In the genomic region with DNA sequence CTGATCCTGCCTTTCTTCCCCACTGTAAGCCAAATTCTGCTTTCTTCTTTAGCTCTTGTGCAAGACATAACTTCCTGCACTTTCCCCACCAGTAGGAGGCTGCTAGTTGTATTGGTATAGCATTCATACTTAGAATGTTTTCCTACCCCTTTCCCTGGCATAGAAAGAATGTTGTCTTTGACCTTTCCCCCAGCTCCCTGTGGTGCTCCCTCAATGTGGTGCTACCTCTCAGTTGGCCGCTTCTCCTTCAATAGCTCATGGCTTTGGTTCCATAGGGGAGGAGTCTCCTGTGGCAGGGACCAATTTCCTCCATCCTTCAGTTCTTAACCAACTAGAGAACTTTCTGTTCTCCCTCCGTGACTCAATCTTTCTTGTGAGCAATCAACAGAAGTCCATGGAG, we compare ENCODE assay signal across 9 cellular contexts.
DNase-seq lines count a peak whose midpoint lies in the region; ATAC-seq lines count a peak whose summit lies in the region.
"Had no signal": no experiment of that assay in that cellular context is flagged by ENCODE, and none has a peak within 500 bp of the region (broad histone marks: within the 10 kb centered on the region; RNA-seq: fewer than 3 reads in every experiment).

No MANE protein-coding gene starts in this region.

- intact Hi-C loops in activated T-helper 2 cell treated with anti-CD3 and anti-CD28 coated beads, Interferon-gamma antibody, Interleukin-2, Interleukin-4, amounts not matched to agents 10 μg/mL and 5 μg/mL and 100 μg/mL, durations not matched to agents 14 hours and 24 hours and 36 hours (cut with micrococcal nuclease): no loop called here

- peaks cover 67% of the 10 kb centered on the region for H3K4me1 Mint-ChIP-seq in activated T-helper 2 cell treated with anti-CD3 and anti-CD28 coated beads, Interferon-gamma antibody, Interleukin-2, Interleukin-4, amounts not matched to agents 10 μg/mL and 5 μg/mL and 100 μg/mL, durations not matched to agents 14 hours and 24 hours and 36 hours (ENCODE audit: low read depth)

- no peak overlapping the region for H3K27ac Mint-ChIP-seq in activated T-helper 2 cell treated with anti-CD3 and anti-CD28 coated beads, Interferon-gamma antibody, Interleukin-2, Interleukin-4, amounts not matched to agents 10 μg/mL and 5 μg/mL and 100 μg/mL, durations not matched to agents 14 hours and 24 hours and 36 hours

- H3K27me3 Mint-ChIP-seq in activated T-helper 2 cell treated with anti-CD3 and anti-CD28 coated beads, Interferon-gamma antibody, Interleukin-2, Interleukin-4, amounts not matched to agents 10 μg/mL and 5 μg/mL and 100 μg/mL, durations not matched to agents 14 hours and 24 hours and 36 hours (ENCODE audit: low read depth): no peaks in the 10 kb centered on the region

- no peak overlapping the region for H3K4me3 Mint-ChIP-seq in activated T-helper 2 cell treated with anti-CD3 and anti-CD28 coated beads, Interferon-gamma antibody, Interleukin-2, Interleukin-4, amounts not matched to agents 10 μg/mL and 5 μg/mL and 100 μg/mL, durations not matched to agents 14 hours and 24 hours and 36 hours (ENCODE audit: low read depth)

- peaks cover 11% of the 10 kb centered on the region for H3K36me3 Mint-ChIP-seq in activated T-helper 2 cell treated with anti-CD3 and anti-CD28 coated beads, Interferon-gamma antibody, Interleukin-2, Interleukin-4, amounts not matched to agents 10 μg/mL and 5 μg/mL and 100 μg/mL, durations not matched to agents 14 hours and 24 hours and 36 hours (ENCODE audit: low read depth)

- DNase-seq in Daoy (ENCODE audit: low read depth) (peak; percentile 28), NAMALWA (ENCODE audit: low spot score) (peak; percentile 26), hepatic stellate cell (ENCODE audit: low spot score) (peak; percentile 29), SK-N-DZ (ENCODE audit: low spot score) (no peak), NCI-H526 treated with DMSO at 0.1 percent for 48 hours (lab: John Stamatoyannopoulos, UW) (no peak)
- no peak for DNase-seq in activated T-helper 2 cell treated with anti-CD3 and anti-CD28 coated beads, Interferon-gamma antibody, Interleukin-2, Interleukin-4, amounts not matched to agents 10 μg/mL and 5 μg/mL and 100 μg/mL, durations not matched to agents 14 hours and 24 hours and 36 hours (ENCODE audit: low spot score)
- DNase-seq: activated CD4-positive, alpha-beta T cell treated with anti-CD3 and anti-CD28 coated beads, Interleukin-2, amount 50 U/mL, for 48 hours had no signal

- H3K9me3 Mint-ChIP-seq in activated T-helper 2 cell treated with anti-CD3 and anti-CD28 coated beads, Interferon-gamma antibody, Interleukin-2, Interleukin-4, amounts not matched to agents 10 μg/mL and 5 μg/mL and 100 μg/mL, durations not matched to agents 14 hours and 24 hours and 36 hours: no peaks in the 10 kb centered on the region

- peak; percentile 13 for ATAC-seq in GM21529 (IDR thresholded peaks at IDR 0.05; ENCODE audit: unreplicated experiment)
- no peak for ATAC-seq in activated CD4-positive, CD25-positive, alpha-beta regulatory T cell treated with anti-CD3 and anti-CD28 coated beads, Interleukin-2, amount 50 U/mL, for 24 hours

Comparison
In these comparisons a context has a peak if more than half of its experiments do, and no peak if none do; other contexts are left out.
1. DNase-seq: peak in Daoy (single experiment), NAMALWA (single experiment) and hepatic stellate cell (single experiment); none in SK-N-DZ (single experiment), activated T-helper 2 cell treated with anti-CD3 and anti-CD28 coated beads, Interferon-gamma antibody, Interleukin-2, Interleukin-4, amounts not matched to agents 10 μg/mL and 5 μg/mL and 100 μg/mL, durations not matched to agents 14 hours and 24 hours and 36 hours (single experiment) and NCI-H526 treated with DMSO at 0.1 percent for 48 hours (single experiment).